In the genomic region with DNA sequence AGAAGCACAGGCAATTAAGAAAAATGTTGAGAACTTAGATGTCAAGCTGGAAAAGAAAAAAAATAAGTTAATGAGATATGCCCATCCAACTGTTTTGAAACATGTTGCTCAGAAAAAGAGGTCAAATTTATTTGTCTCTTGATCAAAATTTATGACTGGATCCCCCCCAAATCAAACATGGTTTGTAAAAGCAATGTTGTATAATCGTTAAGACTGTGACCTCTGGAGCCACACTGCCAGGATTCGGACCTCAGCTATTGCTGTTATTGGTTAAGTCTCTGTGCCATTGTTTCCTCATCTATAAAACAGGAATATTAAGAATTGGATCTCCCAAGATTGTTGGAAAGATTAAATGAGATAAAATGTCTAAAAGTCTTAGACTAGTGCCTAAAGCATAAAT, we compare ENCODE assay signal across 35 cellular contexts. TPM values are rescaled to one million over a fixed set of nuclear protein-coding genes. Genes with fewer than 3 reads are reported as not detected.
"Had no signal": no experiment of that assay in that cellular context is flagged by ENCODE, and none has a peak within 500 bp of the region (broad histone marks: within the 10 kb centered on the region; RNA-seq: fewer than 3 reads in every experiment).

No MANE protein-coding gene starts in this region.

- H3K27me3 ChIP-seq: MG63 had no signal

- H3K4me2 ChIP-seq: KMS-11 had no signal

- H3K9me3 ChIP-seq: MG63 had no signal

- H3K9ac ChIP-seq: KMS-11 had no signal

- H3K36me3 ChIP-seq: MG63 had no signal

- DNase-seq: Karpas-422, Kasumi-1, MG63, MM.1S, MV-4-11, NCI-H1048, NCI-H1092, NCI-H1092 treated with DMSO at 0.1 percent for 48 hours, NCI-H1105, NCI-H1105 treated with DMSO at 0.1 percent for 48 hours, NCI-H1417, NCI-H1417 treated with DMSO at 0.1 percent for 48 hours, NCI-H1436, NCI-H1436 treated with DMSO at 0.1 percent for 48 hours, NCI-H146, NCI-H1694, NCI-H1694 treated with DMSO at 0.1 percent for 48 hours, NCI-H187, NCI-H187 treated with DMSO at 0.1 percent for 48 hours, NCI-H1930, NCI-H2029, NCI-H2029 treated with DMSO at 0.1 percent for 48 hours, NCI-H2081, NCI-H2081 treated with DMSO at 0.1 percent for 48 hours, NCI-H2107, NCI-H2171, NCI-H2171 treated with DMSO at 0.1 percent for 48 hours, NCI-H2227 treated with DMSO at 0.1 percent for 48 hours, NCI-H226, NCI-H345, NCI-H446, NCI-H446 treated with DMSO at 0.1 percent for 48 hours, NCI-H510A had no signal

- H3K4me3 ChIP-seq: MG63 had no signal

- H3K27ac ChIP-seq: KMS-11 had no signal

RNA-seq across cellular contexts. Expression of a gene that starts 51.9 kb away (rescaled TPM):
- total RNA-seq: M059J had no signal
